1 cellular context compared by ENCODE assay signal in genomic region chr7:149125864-149126661, GRCh38.
A peak's percentile ranks its signal among the peaks of the same experiment; 100 is the strongest.
TF ChIP-seq lines count a peak whose summit lies in the region.

Gene ZNF425, minus strand, starts transcription at chr7:149126324. Its CDS starts 111 bp downstream, at chr7:149126213.

TF ChIP-seq in HepG2, 621 proteins besides CTCF, POLR2A, EP300 and RAD21 (continued from another document and continues in another):
- TF ChIP-seq PBX3 (CRISPR knock-in tag; IDR thresholded peaks at IDR 0.05; ENCODE audit: borderline replicate concordance) (no peak), SP140L (CRISPR knock-in tag; IDR thresholded peaks at IDR 0.05; ENCODE audit: borderline replicate concordance) (no peak), ZNF781 (CRISPR knock-in tag; IDR thresholded peaks at IDR 0.05; ENCODE audit: borderline replicate concordance, not compliant biosample characterization) (peak; percentile 65), ZNF282 (IDR thresholded peaks at IDR 0.05; ENCODE audit: partially characterized antibody) (no peak), ZSCAN20 (CRISPR knock-in tag; IDR thresholded peaks at IDR 0.05; ENCODE audit: borderline replicate concordance) (peak; percentile 26; the same call in 1 of the 2 replicates), ZNF142 (CRISPR knock-in tag; IDR thresholded peaks at IDR 0.05) (peak; percentile 62; the same call in 1 of the 2 replicates), SKI (IDR thresholded peaks at IDR 0.05; ENCODE audit: partially characterized antibody) (peak; percentile 72), ZNF605 (CRISPR knock-in tag; IDR thresholded peaks at IDR 0.05) (peak; percentile 98), IKZF1 (IDR thresholded peaks at IDR 0.05) (no peak), ZNF543 (CRISPR knock-in tag; IDR thresholded peaks at IDR 0.05) (no peak; the same call in none of the 2 replicates), NR2C2 (CRISPR knock-in tag; IDR thresholded peaks at IDR 0.05; ENCODE audit: borderline replicate concordance) (peak; percentile 75), ZNF652 (CRISPR knock-in tag; IDR thresholded peaks at IDR 0.05; ENCODE audit: borderline replicate concordance, low read depth) (no peak; the same call in 1 of the 2 replicates), ZBTB4 (CRISPR knock-in tag; IDR thresholded peaks at IDR 0.05; ENCODE audit: borderline replicate concordance) (peak; percentile 90; the same call in 1 of the 2 replicates), ZFP36L1 (CRISPR knock-in tag; IDR thresholded peaks at IDR 0.05) (peak; percentile 82; the same call in 1 of the 2 replicates), HES4 (CRISPR knock-in tag; IDR thresholded peaks at IDR 0.05; ENCODE audit: borderline replicate concordance) (peak; percentile 69; the same call in 1 of the 2 replicates), ARHGAP35 (CRISPR knock-in tag; IDR thresholded peaks at IDR 0.05; ENCODE audit: borderline replicate concordance) (peak; percentile 87), ZBTB3 (CRISPR knock-in tag; IDR thresholded peaks at IDR 0.05; ENCODE audit: borderline replicate concordance, low read depth) (no peak), ZNF513 (CRISPR knock-in tag; conservative IDR thresholded peaks at IDR 0.05) (no peak), ZC3H4 (CRISPR knock-in tag; IDR thresholded peaks at IDR 0.05; ENCODE audit: borderline replicate concordance) (no peak), AHDC1 (CRISPR knock-in tag; IDR thresholded peaks at IDR 0.05; ENCODE audit: borderline replicate concordance) (no peak), ZNF530 (CRISPR knock-in tag; IDR thresholded peaks at IDR 0.05; ENCODE audit: low read depth) (no peak), ZNF883 (CRISPR knock-in tag; IDR thresholded peaks at IDR 0.05; ENCODE audit: not compliant biosample characterization) (peak; percentile 10), FUBP1 (CRISPR knock-in tag; IDR thresholded peaks at IDR 0.05; ENCODE audit: borderline replicate concordance) (no peak), ZNF746 (CRISPR knock-in tag; IDR thresholded peaks at IDR 0.05) (peak; percentile 53), ELF3 (CRISPR knock-in tag; IDR thresholded peaks at IDR 0.05) (peak; percentile 77), TEF (CRISPR knock-in tag; IDR thresholded peaks at IDR 0.05) (no peak), HOXA9 (CRISPR knock-in tag; IDR thresholded peaks at IDR 0.05; ENCODE audit: borderline replicate concordance) (no peak; the same call in 1 of the 2 replicates), ZNF354B (CRISPR knock-in tag; IDR thresholded peaks at IDR 0.05) (peak; percentile 28; the same call in 1 of the 2 replicates), ELF4 (CRISPR knock-in tag; IDR thresholded peaks at IDR 0.05; ENCODE audit: borderline replicate concordance) (peak; percentile 84), ZNF44 (CRISPR knock-in tag; IDR thresholded peaks at IDR 0.05) (no peak; the same call in 1 of the 2 replicates), GATA4 (IDR thresholded peaks at IDR 0.05; ENCODE audit: borderline replicate concordance, low read depth) (peak; percentile 13; the same call in 1 of the 2 replicates), ZBTB7A (CRISPR knock-in tag; IDR thresholded peaks at IDR 0.05) (peak; percentile 66; the same call in 1 of the 2 replicates), PRPF4 (IDR thresholded peaks at IDR 0.05; ENCODE audit: low read depth, low read length, poor library complexity, severe bottlenecking) (no peak), RFX1 (IDR thresholded peaks at IDR 0.05) (no peak)
